ENCODE assay signal across 8 cellular contexts in genomic region chr7:141663081-141663510, GRCh38.
DNase-seq lines count a peak whose midpoint lies in the region; ATAC-seq and TF ChIP-seq lines count a peak whose summit lies in the region.
"Had no signal": no experiment of that assay in that cellular context is flagged by ENCODE, and none has a peak within 500 bp of the region (broad histone marks: within the 10 kb centered on the region; RNA-seq: fewer than 3 reads in every experiment).

No MANE protein-coding gene starts in this region.

- ATAC-seq in RWPE2 (ENCODE audit: low read depth): peak; percentile 17; the same call in 2 of the 3 replicates
- ATAC-seq in HG03571 (IDR thresholded peaks at IDR 0.05; ENCODE audit: unreplicated experiment): no peak

- H3K9me3 ChIP-seq in RWPE2 (ENCODE audit: severe bottlenecking) (no peaks in the 10 kb centered on the region), neutrophil (no peaks in the 10 kb centered on the region)

- H3K4me3 ChIP-seq in HL-60 (replicated peaks; ENCODE audit: insufficient read depth, low read length) (no peak overlapping the region), RWPE2 (ENCODE audit: severe bottlenecking) (no peak overlapping the region), epithelial cell of esophagus (ENCODE audit: low read length) (no peak overlapping the region), neutrophil (ENCODE audit: low read depth in 1 of 2, low read length in 1 of 2) (no peak overlapping the region)

- H3K27me3 ChIP-seq in HL-60 (ENCODE audit: insufficient read depth, poor library complexity, severe bottlenecking) (no peaks in the 10 kb centered on the region), RWPE2 (ENCODE audit: insufficient read depth, poor library complexity, severe bottlenecking) (no peaks in the 10 kb centered on the region), neutrophil (no peaks in the 10 kb centered on the region)

- DNase-seq in HL-60 (ENCODE audit: low read depth in 1 of 2, low spot score in 1 of 2) (peak in 1 of 2 experiments; percentile 19), RWPE2 (ENCODE audit: low spot score) (no peak), epithelial cell of esophagus (ENCODE audit: low read depth) (peak; percentile 87), SW480 (ENCODE audit: low spot score) (no peak), D341Med (ENCODE audit: low spot score) (no peak)
- DNase-seq: activated T-cell treated with anti-CD3 and anti-CD28 coated beads, Interleukin-2, amount 50 U/mL, for 48 hours had no signal

- H3K27ac ChIP-seq in HL-60 (replicated peaks): peak overlapping the region; percentile 49
- no peak overlapping the region for H3K27ac ChIP-seq in RWPE2 (ENCODE audit: poor library complexity, severe bottlenecking)
- peak overlapping the region; percentile 34 for H3K27ac ChIP-seq in neutrophil

- H3K36me3 ChIP-seq in RWPE2 (ENCODE audit: low read depth) (0 out of 2 replicates have a peak, but pooled peaks cover 13% of the 10 kb centered on the region), neutrophil (no peaks in the 10 kb centered on the region)

- TF ChIP-seq CTCF in HL-60 (IDR thresholded peaks at IDR 0.05; ENCODE audit: insufficient read depth, low read length) (no peak), RWPE2 (IDR thresholded peaks at IDR 0.05; ENCODE audit: poor library complexity, severe bottlenecking) (no peak), epithelial cell of esophagus (IDR thresholded peaks at IDR 0.05; ENCODE audit: insufficient read depth, low read depth, low read length, missing control alignments) (no peak), neutrophil (IDR thresholded peaks at IDR 0.05) (no peak)

- H3K4me1 ChIP-seq in RWPE2 (ENCODE audit: insufficient read depth, poor library complexity, severe bottlenecking) (no peaks in the 10 kb centered on the region), neutrophil (ENCODE audit: control insufficient read depth in 1 of 2, insufficient read depth in 1 of 2, low read depth in 1 of 2, low read length in 1 of 2) (peaks cover 5% of the 10 kb centered on the region in 2 experiments)
